11 cellular contexts compared by ENCODE assay signal in genomic region chr11:77151804-77152513, GRCh38. TPM values are rescaled to one million over a fixed set of nuclear protein-coding genes. Genes with fewer than 3 reads are reported as not detected.
DNase-seq lines count a peak whose midpoint lies in the region; ATAC-seq and TF ChIP-seq lines count a peak whose summit lies in the region.
"Had no signal": no experiment of that assay in that cellular context is flagged by ENCODE, and none has a peak within 500 bp of the region (broad histone marks: within the 10 kb centered on the region; RNA-seq: fewer than 3 reads in every experiment).

No MANE protein-coding gene starts in this region.

- TF ChIP-seq CTCF in osteocyte (IDR thresholded peaks at IDR 0.05), result no peak

- peak overlapping the region; percentile 46 for H3K27ac Mint-ChIP-seq in activated T-helper 2 cell treated with anti-CD3 and anti-CD28 coated beads, Interferon-gamma antibody, Interleukin-2, Interleukin-4, amounts not matched to agents 10 μg/mL and 5 μg/mL and 100 μg/mL, durations not matched to agents 14 hours and 24 hours and 36 hours
- no peak overlapping the region for H3K27ac Mint-ChIP-seq in osteocyte (ENCODE audit: unreplicated experiment)

- H3K4me3 Mint-ChIP-seq in activated T-helper 2 cell treated with anti-CD3 and anti-CD28 coated beads, Interferon-gamma antibody, Interleukin-2, Interleukin-4, amounts not matched to agents 10 μg/mL and 5 μg/mL and 100 μg/mL, durations not matched to agents 14 hours and 24 hours and 36 hours (ENCODE audit: low read depth), result peak overlapping the region; percentile 17
- no peak overlapping the region for H3K4me3 Mint-ChIP-seq in osteocyte (ENCODE audit: unreplicated experiment)

- intact Hi-C loops in activated T-helper 2 cell treated with anti-CD3 and anti-CD28 coated beads, Interferon-gamma antibody, Interleukin-2, Interleukin-4, amounts not matched to agents 10 μg/mL and 5 μg/mL and 100 μg/mL, durations not matched to agents 14 hours and 24 hours and 36 hours (cut with micrococcal nuclease), result loop anchor here (2.0 kb wide), 1 partner anchor 15 kb away; no protein-coding TSS in a partner anchor
- intact Hi-C loops in posterior cingulate gyrus (cut with DNase I), result no loop called here

- no peaks in the 10 kb centered on the region for H3K9me3 Mint-ChIP-seq in activated T-helper 2 cell treated with anti-CD3 and anti-CD28 coated beads, Interferon-gamma antibody, Interleukin-2, Interleukin-4, amounts not matched to agents 10 μg/mL and 5 μg/mL and 100 μg/mL, durations not matched to agents 14 hours and 24 hours and 36 hours
- no peaks in the 10 kb centered on the region for H3K9me3 Mint-ChIP-seq in osteocyte (ENCODE audit: unreplicated experiment)

- DNase-seq in DMS 273 treated with DMSO at 0.1 percent for 48 hours (lab: John Stamatoyannopoulos, UW) (peak; percentile 33), OCI-M1 (lab: John Stamatoyannopoulos, UW) (peak; percentile 89), posterior cingulate gyrus (peak in 6 of 10 donors; percentile 47 to 92 (median 68)), osteocyte (ENCODE audit: extremely low spot score, unreplicated experiment) (no peak), NCI-H774 (lab: John Stamatoyannopoulos, UW) (no peak), NOMO-1 treated with dmso at 0.1 percent for 144 hours (lab: John Stamatoyannopoulos, UW; ENCODE audit: unreplicated experiment) (no peak)
- peak; percentile 52 for DNase-seq in activated T-helper 2 cell treated with anti-CD3 and anti-CD28 coated beads, Interferon-gamma antibody, Interleukin-2, Interleukin-4, amounts not matched to agents 10 μg/mL and 5 μg/mL and 100 μg/mL, durations not matched to agents 14 hours and 24 hours and 36 hours (ENCODE audit: low spot score)
- DNase-seq: mesenchymal stem cell had no signal

- peaks cover 9% of the 10 kb centered on the region for H3K27me3 Mint-ChIP-seq in activated T-helper 2 cell treated with anti-CD3 and anti-CD28 coated beads, Interferon-gamma antibody, Interleukin-2, Interleukin-4, amounts not matched to agents 10 μg/mL and 5 μg/mL and 100 μg/mL, durations not matched to agents 14 hours and 24 hours and 36 hours (ENCODE audit: low read depth)
- H3K27me3 Mint-ChIP-seq in osteocyte (ENCODE audit: unreplicated experiment), result peaks cover 20% of the 10 kb centered on the region

- H3K4me1 Mint-ChIP-seq in activated T-helper 2 cell treated with anti-CD3 and anti-CD28 coated beads, Interferon-gamma antibody, Interleukin-2, Interleukin-4, amounts not matched to agents 10 μg/mL and 5 μg/mL and 100 μg/mL, durations not matched to agents 14 hours and 24 hours and 36 hours (ENCODE audit: low read depth), result peaks cover 36% of the 10 kb centered on the region
- H3K4me1 Mint-ChIP-seq in osteocyte (ENCODE audit: unreplicated experiment), result peaks cover 3% of the 10 kb centered on the region

- ATAC-seq in GM21717 (IDR thresholded peaks at IDR 0.05; ENCODE audit: unreplicated experiment), result no peak

- H3K36me3 Mint-ChIP-seq in activated T-helper 2 cell treated with anti-CD3 and anti-CD28 coated beads, Interferon-gamma antibody, Interleukin-2, Interleukin-4, amounts not matched to agents 10 μg/mL and 5 μg/mL and 100 μg/mL, durations not matched to agents 14 hours and 24 hours and 36 hours (ENCODE audit: low read depth), result no peaks in the 10 kb centered on the region
- H3K36me3 Mint-ChIP-seq in osteocyte (ENCODE audit: unreplicated experiment), result no peaks in the 10 kb centered on the region

RNA-seq across cellular contexts. Expression of gene MYO7A, which starts 23.9 kb away (rescaled TPM):
- total RNA-seq in activated T-helper 2 cell treated with anti-CD3 and anti-CD28 coated beads, Interferon-gamma antibody, Interleukin-2, Interleukin-4, amounts not matched to agents 10 μg/mL and 5 μg/mL and 100 μg/mL, durations not matched to agents 14 hours and 24 hours and 36 hours, result 0.23 and 0.30 TPM in 2 replicates
- 0.08 TPM in 1 of 2 replicates, not detected in the other for total RNA-seq in osteocyte

RNA-seq across cellular contexts. Expression of gene OMP, which starts 49.3 kb away (rescaled TPM):
- total RNA-seq in activated T-helper 2 cell treated with anti-CD3 and anti-CD28 coated beads, Interferon-gamma antibody, Interleukin-2, Interleukin-4, amounts not matched to agents 10 μg/mL and 5 μg/mL and 100 μg/mL, durations not matched to agents 14 hours and 24 hours and 36 hours, result not detected in 2 replicates
- not detected in 2 replicates for total RNA-seq in osteocyte
- total RNA-seq: dermis microvascular lymphatic vessel endothelial cell, subcutaneous adipose tissue had no signal

Comparison
In these comparisons a context has a peak if more than half of its experiments do, and no peak if none do; other contexts are left out.
1. DNase-seq: peak in DMS 273 treated with DMSO at 0.1 percent for 48 hours (single experiment), OCI-M1 (single experiment), activated T-helper 2 cell treated with anti-CD3 and anti-CD28 coated beads, Interferon-gamma antibody, Interleukin-2, Interleukin-4, amounts not matched to agents 10 μg/mL and 5 μg/mL and 100 μg/mL, durations not matched to agents 14 hours and 24 hours and 36 hours (single experiment) and posterior cingulate gyrus (6 of 10); none in osteocyte (single experiment), NCI-H774 (single experiment) and NOMO-1 treated with dmso at 0.1 percent for 144 hours (single experiment).